15 cellular contexts compared by ENCODE assay signal in the genomic region with DNA sequence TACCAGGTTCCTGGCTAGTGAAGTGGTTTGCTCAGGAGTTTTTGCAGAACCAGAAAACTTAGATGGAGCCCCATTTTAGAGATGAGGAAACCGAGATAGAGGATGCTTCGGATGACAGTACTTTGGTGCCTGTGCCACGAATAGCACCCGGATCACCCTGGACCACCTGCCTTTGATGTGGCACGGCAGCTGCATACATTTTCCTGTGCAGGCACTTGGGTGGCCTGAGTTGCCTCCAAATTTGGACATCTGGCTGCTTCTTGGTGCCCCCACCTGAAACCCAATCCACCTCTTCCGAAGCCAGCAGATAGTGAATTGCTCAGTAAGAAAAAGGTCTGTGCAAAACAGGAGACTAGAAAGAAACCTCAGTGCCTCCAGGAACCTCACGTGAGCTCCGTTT.
DNase-seq lines count a peak whose midpoint lies in the region; TF ChIP-seq lines count a peak whose summit lies in the region.
"Had no signal": no experiment of that assay in that cellular context is flagged by ENCODE, and none has a peak within 500 bp of the region (broad histone marks: within the 10 kb centered on the region; RNA-seq: fewer than 3 reads in every experiment).

No MANE protein-coding gene starts in this region.

- TF ChIP-seq CTCF in type B pancreatic cell (conservative IDR thresholded peaks at IDR 0.05) (no peak), GM10248 (IDR thresholded peaks at IDR 0.05; ENCODE audit: control extremely low read depth, extremely low read depth, low read depth, missing control alignments) (no peak)

- H3K4me1 Mint-ChIP-seq in activated naive CD4-positive, alpha-beta T cell treated with anti-CD3 and anti-CD28 coated beads, Interleukin-2, amount 50 U/mL, for 24 hours = peaks cover 53% of the 10 kb centered on the region
- peaks cover 70% of the 10 kb centered on the region for H3K4me1 Mint-ChIP-seq in T-helper 2 cell treated with Interferon-gamma antibody and Interleukin-4, amounts not matched to agents 5 μg/mL and 100 μg/mL, for 36 hours (ENCODE audit: low read depth)
- H3K4me1 Mint-ChIP-seq in type B pancreatic cell (ENCODE audit: unreplicated experiment) = peaks cover 65% of the 10 kb centered on the region

- CTCF ChIA-PET in GM10248 (lab: Yijun Ruan, JAX) = interaction anchor here (1.6 kb wide), 1 partner anchor 15 kb away, joined by 3 read pairs; no protein-coding TSS in a partner anchor

- no peaks in the 10 kb centered on the region for H3K27me3 Mint-ChIP-seq in activated naive CD4-positive, alpha-beta T cell treated with anti-CD3 and anti-CD28 coated beads, Interleukin-2, amount 50 U/mL, for 24 hours
- H3K27me3 Mint-ChIP-seq in T-helper 2 cell treated with Interferon-gamma antibody and Interleukin-4, amounts not matched to agents 5 μg/mL and 100 μg/mL, for 36 hours (ENCODE audit: low read depth) = no peaks in the 10 kb centered on the region
- no peaks in the 10 kb centered on the region for H3K27me3 Mint-ChIP-seq in type B pancreatic cell

- H3K4me3 Mint-ChIP-seq in activated naive CD4-positive, alpha-beta T cell treated with anti-CD3 and anti-CD28 coated beads, Interleukin-2, amount 50 U/mL, for 24 hours = no peak overlapping the region
- H3K4me3 Mint-ChIP-seq in T-helper 2 cell treated with Interferon-gamma antibody and Interleukin-4, amounts not matched to agents 5 μg/mL and 100 μg/mL, for 36 hours = peak overlapping the region; percentile 52
- no peak overlapping the region for H3K4me3 Mint-ChIP-seq in type B pancreatic cell
- H3K4me3 Mint-ChIP-seq: WTC11 had no signal

- no peak for DNase-seq in activated naive CD4-positive, alpha-beta T cell (lab: John Stamatoyannopoulos, UW)
- DNase-seq in T-helper 2 cell treated with Interferon-gamma antibody and Interleukin-4, amounts not matched to agents 5 μg/mL and 100 μg/mL, for 36 hours (ENCODE audit: low spot score) = no peak
- peak; percentile 32 for DNase-seq in islet precursor cell
- DNase-seq in type B pancreatic cell (ENCODE audit: extremely low spot score, unreplicated experiment) = no peak
- no peak for DNase-seq in GM10248 (ENCODE audit: extremely low spot score)
- no peak for DNase-seq in NCI-H82 treated with DMSO at 0.1 percent for 48 hours (lab: John Stamatoyannopoulos, UW; ENCODE audit: unreplicated experiment)
- DNase-seq in NCI-H774 (lab: John Stamatoyannopoulos, UW) = no peak
- DNase-seq: activated gamma-delta T cell treated with Interleukin-2 at 50 U/mL for 16 hours; central memory CD4-positive, alpha-beta T cell; DMS53; mammary epithelial cell; NCI-H1105; PC-3 had no signal

- POLR2A ChIA-PET in GM10248 (lab: Yijun Ruan, JAX) = no interaction called here

- H3K9me3 Mint-ChIP-seq in activated naive CD4-positive, alpha-beta T cell treated with anti-CD3 and anti-CD28 coated beads, Interleukin-2, amount 50 U/mL, for 24 hours = no peaks in the 10 kb centered on the region
- no peaks in the 10 kb centered on the region for H3K9me3 Mint-ChIP-seq in T-helper 2 cell treated with Interferon-gamma antibody and Interleukin-4, amounts not matched to agents 5 μg/mL and 100 μg/mL, for 36 hours
- H3K9me3 Mint-ChIP-seq in type B pancreatic cell = no peaks in the 10 kb centered on the region
- H3K9me3 Mint-ChIP-seq: WTC11 had no signal

- no peaks in the 10 kb centered on the region for H3K36me3 Mint-ChIP-seq in activated naive CD4-positive, alpha-beta T cell treated with anti-CD3 and anti-CD28 coated beads, Interleukin-2, amount 50 U/mL, for 24 hours
- no peaks in the 10 kb centered on the region for H3K36me3 Mint-ChIP-seq in T-helper 2 cell treated with Interferon-gamma antibody and Interleukin-4, amounts not matched to agents 5 μg/mL and 100 μg/mL, for 36 hours (ENCODE audit: low read depth)
- no peaks in the 10 kb centered on the region for H3K36me3 Mint-ChIP-seq in type B pancreatic cell
- H3K36me3 Mint-ChIP-seq: WTC11 had no signal

- peak overlapping the region; percentile 51 for H3K27ac Mint-ChIP-seq in activated naive CD4-positive, alpha-beta T cell treated with anti-CD3 and anti-CD28 coated beads, Interleukin-2, amount 50 U/mL, for 24 hours
- H3K27ac Mint-ChIP-seq in T-helper 2 cell treated with Interferon-gamma antibody and Interleukin-4, amounts not matched to agents 5 μg/mL and 100 μg/mL, for 36 hours = peak overlapping the region; percentile 53
- peak overlapping the region; percentile 97 for H3K27ac Mint-ChIP-seq in type B pancreatic cell
- H3K27ac Mint-ChIP-seq: WTC11 had no signal
